In the genomic region with DNA sequence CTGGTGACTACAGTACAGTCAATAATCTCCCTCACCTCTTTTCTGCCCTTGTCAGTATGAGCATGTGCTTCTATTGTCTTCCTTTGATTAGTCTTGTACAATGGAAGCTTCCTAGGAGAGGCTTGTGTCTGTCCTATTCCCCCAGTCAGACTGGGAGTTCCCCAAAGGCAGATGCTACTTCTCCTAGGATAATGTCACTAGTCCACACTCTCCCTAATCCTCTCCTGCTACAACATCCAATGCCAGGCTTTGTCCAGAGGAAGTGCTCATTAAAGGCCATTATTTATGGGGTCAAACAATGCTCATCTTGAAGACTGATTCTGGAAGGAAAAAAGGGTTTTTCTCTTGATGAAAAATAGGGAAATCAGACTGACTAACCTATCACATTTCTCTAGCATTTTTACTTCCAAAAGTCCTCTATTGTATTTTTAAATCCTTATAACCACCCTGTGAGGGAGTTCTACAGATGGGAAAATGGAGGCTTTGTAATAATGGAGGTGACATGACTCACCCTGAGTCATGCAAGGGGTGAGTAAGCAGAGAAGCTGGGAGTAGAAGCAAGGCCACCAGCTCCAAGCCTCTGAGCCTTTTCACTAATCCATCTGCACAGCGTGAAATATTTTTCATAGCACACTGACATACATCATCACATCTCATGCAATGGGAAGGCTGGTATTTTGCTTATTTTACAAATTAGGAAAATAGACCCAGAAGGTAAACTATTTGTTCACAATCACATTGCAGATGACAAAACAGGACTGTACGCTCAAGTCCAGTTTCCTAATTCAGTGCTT, we compare ENCODE assay signal across 13 cellular contexts.
A peak's percentile ranks its signal among the peaks of the same experiment; 100 is the strongest.
DNase-seq lines count a peak whose midpoint lies in the region; ATAC-seq, FAIRE-seq and TF ChIP-seq lines count a peak whose summit lies in the region.
"Had no signal": no experiment of that assay in that cellular context is flagged by ENCODE, and none has a peak within 500 bp of the region (broad histone marks: within the 10 kb centered on the region; RNA-seq: fewer than 3 reads in every experiment).

No MANE protein-coding gene starts in this region.

- H3K4me3 ChIP-seq in AG09309 (ENCODE audit: control insufficient read depth, low read depth, low read length) (no peak overlapping the region), BE2C (ENCODE audit: low read depth, low read length) (no peak overlapping the region)
- H3K4me3 ChIP-seq: thoracic aorta had no signal

- TF ChIP-seq POLR2A in H54 (IDR thresholded peaks at IDR 0.05; ENCODE audit: low read depth, low read length) = no peak

- FAIRE-seq in H54 (lab: Jason Lieb, UNC) = peak; percentile 87

- H3K27me3 ChIP-seq in BE2C = peaks cover 3% of the 10 kb centered on the region

- ATAC-seq in natural killer cell (no peak), GM18873 (IDR thresholded peaks at IDR 0.05; ENCODE audit: low FRiP score, unreplicated experiment) (no peak), HG03354 (IDR thresholded peaks at IDR 0.05; ENCODE audit: poor library complexity, severe bottlenecking, unreplicated experiment) (no peak)
- ATAC-seq: sciatic nerve had no signal

- intact Hi-C loops in head of caudate nucleus (cut with DNase I) = no loop called here
- intact Hi-C loops in natural killer cell (cut with micrococcal nuclease) = no loop called here

- no peaks in the 10 kb centered on the region for H3K4me1 ChIP-seq in BE2C

- H3K27me3 Mint-ChIP-seq in natural killer cell (ENCODE audit: low read depth in 2 of 2) = peaks cover 0 to 2% of the 10 kb centered on the region in 2 donors

- no peaks in the 10 kb centered on the region for H3K9me3 ChIP-seq in BE2C
- H3K9me3 ChIP-seq: thoracic aorta had no signal

- H3K27ac Mint-ChIP-seq in natural killer cell = no peak overlapping the region

- no peak for TF ChIP-seq CTCF in AG09309 (IDR thresholded peaks at IDR 0.05; ENCODE audit: control insufficient read depth, insufficient read depth, low read depth, low read length, missing control alignments)
- TF ChIP-seq CTCF in natural killer cell (IDR thresholded peaks at IDR 0.05) = no peak
- TF ChIP-seq CTCF in BE2C (IDR thresholded peaks at IDR 0.05; ENCODE audit: low read depth, low read length) = no peak

- H3K36me3 Mint-ChIP-seq in natural killer cell = no peaks in the 10 kb centered on the region

- H3K36me3 ChIP-seq in BE2C = no peaks in the 10 kb centered on the region
- H3K36me3 ChIP-seq: thoracic aorta had no signal

- no peaks in the 10 kb centered on the region for H3K4me1 Mint-ChIP-seq in natural killer cell
- H3K4me1 Mint-ChIP-seq: central memory CD8-positive, alpha-beta T cell had no signal

- no peak overlapping the region for H3K4me3 Mint-ChIP-seq in natural killer cell
- H3K4me3 Mint-ChIP-seq: central memory CD8-positive, alpha-beta T cell had no signal

- H3K9me3 Mint-ChIP-seq in natural killer cell = no peaks in the 10 kb centered on the region
- H3K9me3 Mint-ChIP-seq: central memory CD8-positive, alpha-beta T cell had no signal

- DNase-seq in AG09309 (ENCODE audit: low read depth) (peak; percentile 89), H54 (ENCODE audit: insufficient read length, low spot score) (peak; percentile 50), SW 1271 (lab: John Stamatoyannopoulos, UW) (peak; percentile 68 to 86), head of caudate nucleus (peak in 36 of 42 donors; percentile 5 to 85 (median 55)), natural killer cell (no peak), BE2C (no peak)
- DNase-seq: activated CD4-positive, alpha-beta T cell treated with anti-CD3 and anti-CD28 coated beads for 4 hours; NCI-H524 had no signal

Comparison
In these comparisons a context has a peak if more than half of its experiments do, and no peak if none do; other contexts are left out.
1. DNase-seq: peak in AG09309 (single experiment), H54 (single experiment), SW 1271 (2 of 2) and head of caudate nucleus (36 of 42); none in natural killer cell (single experiment) and BE2C (single experiment).